Comparison of ENCODE assay signal across 16 cellular contexts in genomic region chr6:24901698-24902328, GRCh38. TPM values are rescaled to one million over a fixed set of nuclear protein-coding genes. Genes with fewer than 3 reads are reported as not detected.
DNase-seq lines count a peak whose midpoint lies in the region; ATAC-seq, FAIRE-seq and TF ChIP-seq lines count a peak whose summit lies in the region.
"Had no signal": no experiment of that assay in that cellular context is flagged by ENCODE, and none has a peak within 500 bp of the region (broad histone marks: within the 10 kb centered on the region; RNA-seq: fewer than 3 reads in every experiment).

No MANE protein-coding gene starts in this region.

- no peak overlapping the region for H3K56ac ChIP-seq in H1 (replicated peaks; ENCODE audit: insufficient read length, low read depth, low read length)

- H3K9ac ChIP-seq in OCI-LY1 (ENCODE audit: low read length) = no peak overlapping the region
- H3K9ac ChIP-seq in H1 (replicated peaks in 1 of 4; ENCODE audit: extremely low read depth in 1 of 4, low read depth in 3 of 4, low read length in 3 of 4) = no peak overlapping the region
- no peak overlapping the region for H3K9ac ChIP-seq in stomach smooth muscle (ENCODE audit: low read length in 2 of 2)

- H3K14ac ChIP-seq in H1 (ENCODE audit: insufficient read length) = no peak overlapping the region

- H2AFZ ChIP-seq in OCI-LY1 (ENCODE audit: low read length) (no peak overlapping the region), H1 (ENCODE audit: low read length) (no peak overlapping the region)

- no peak for FAIRE-seq in H1 (lab: Jason Lieb, UNC)
- FAIRE-seq: colon had no signal

- H4K5ac ChIP-seq in H1 (ENCODE audit: insufficient read length, low read depth, low read length) = no peak overlapping the region

- TF ChIP-seq CTCF in OCI-LY1 (IDR thresholded peaks at IDR 0.05; ENCODE audit: low read length) = no peak
- TF ChIP-seq CTCF in H1 (IDR thresholded peaks at IDR 0.05; ENCODE audit: control extremely low read depth in 1 of 3, insufficient read depth in 1 of 3, low read depth in 1 of 3, low read length in 3 of 3) = no peak

- no peak for DNase-seq in activated naive CD4-positive, alpha-beta T cell treated with anti-CD3 and anti-CD28 coated beads, Interleukin-2, amount 10 ng/mL, durations not matched to agents 7 days and 5 days
- DNase-seq in activated naive CD4-positive, alpha-beta T cell treated with anti-CD3 and anti-CD28 coated beads, Interleukin-2, amount 50 U/mL, for 16 hours = no peak
- DNase-seq in H1 (ENCODE audit: low read depth in 1 of 2, low spot score in 2 of 2) = no peak
- no peak for DNase-seq in hypothalamus (lab: John Stamatoyannopoulos, UW)
- DNase-seq in dedifferentiated amniotic fluid mesenchymal stem cell (ENCODE audit: extremely low spot score) = no peak
- DNase-seq: activated CD4-positive, alpha-beta T cell treated with anti-CD3 and anti-CD28 coated beads, Interleukin-2, amount 50 U/mL, for 4 hours; adrenal gland; OCI-M1; spleen; thyroid gland had no signal

- H4K8ac ChIP-seq in H1 (ENCODE audit: extremely low read depth, insufficient read depth, low read length) = no peak overlapping the region

- H3K4me1 Mint-ChIP-seq in activated naive CD4-positive, alpha-beta T cell treated with anti-CD3 and anti-CD28 coated beads, Interleukin-2, amount 10 ng/mL, durations not matched to agents 7 days and 5 days = peaks cover 95% of the 10 kb centered on the region

- H3K36me3 ChIP-seq in OCI-LY1 (ENCODE audit: insufficient read depth, low read length) (peaks cover 5% of the 10 kb centered on the region; the same call in 1 of the 2 replicates), H1 (ENCODE audit: control insufficient read depth in 2 of 4, insufficient read depth in 4 of 4, low read length in 3 of 4) (no peaks in the 10 kb centered on the region), stomach smooth muscle (ENCODE audit: control insufficient read depth in 2 of 2, insufficient read depth in 2 of 2, low read length in 2 of 2) (no peaks in the 10 kb centered on the region)
- H3K36me3 ChIP-seq: adrenal gland, esophagus muscularis mucosa, thyroid gland had no signal

- peak overlapping the region; percentile 2; the same call in 1 of the 2 replicates for H3K4me2 ChIP-seq in OCI-LY1 (ENCODE audit: low read length)
- no peak overlapping the region for H3K4me2 ChIP-seq in H1 (ENCODE audit: insufficient read depth in 1 of 2, low read depth in 2 of 2, low read length in 2 of 2)

- no peak for TF ChIP-seq EP300 in H1 (IDR thresholded peaks at IDR 0.05; ENCODE audit: borderline replicate concordance in 1 of 2, low read depth in 2 of 2, low read length in 2 of 2)

- H3K36me3 Mint-ChIP-seq in activated naive CD4-positive, alpha-beta T cell treated with anti-CD3 and anti-CD28 coated beads, Interleukin-2, amount 10 ng/mL, durations not matched to agents 7 days and 5 days = peaks cover 93% of the 10 kb centered on the region

- H3K4ac ChIP-seq in H1 (replicated peaks; ENCODE audit: insufficient read length, low read depth, low read length) = no peak overlapping the region

- H3K9me3 ChIP-seq in OCI-LY1 (ENCODE audit: low read length) = no peaks in the 10 kb centered on the region
- H3K9me3 ChIP-seq in H1 (ENCODE audit: insufficient read depth in 2 of 2, low read depth in 1 of 2, low read length in 1 of 2) = no peaks in the 10 kb centered on the region
- H3K9me3 ChIP-seq in stomach smooth muscle (ENCODE audit: control insufficient read depth in 2 of 2, low read length in 2 of 2) = peaks cover 2 to 4% of the 10 kb centered on the region in 2 donors
- H3K9me3 ChIP-seq: adrenal gland, spleen, thyroid gland had no signal

- H2BK20ac ChIP-seq in H1 (ENCODE audit: low read length) = no peak overlapping the region

- H2BK12ac ChIP-seq in H1 (ENCODE audit: low read depth, low read length) = no peak overlapping the region

- H3K79me1 ChIP-seq in H1 (ENCODE audit: low read depth, low read length) = no peaks in the 10 kb centered on the region

- no peaks in the 10 kb centered on the region for H3K23me2 ChIP-seq in H1 (ENCODE audit: low read depth, low read length)

- peak overlapping the region; percentile 83 for H3K27ac Mint-ChIP-seq in activated naive CD4-positive, alpha-beta T cell treated with anti-CD3 and anti-CD28 coated beads, Interleukin-2, amount 10 ng/mL, durations not matched to agents 7 days and 5 days

- H3K9me3 Mint-ChIP-seq in activated naive CD4-positive, alpha-beta T cell treated with anti-CD3 and anti-CD28 coated beads, Interleukin-2, amount 10 ng/mL, durations not matched to agents 7 days and 5 days = peaks cover 4% of the 10 kb centered on the region

- no peaks in the 10 kb centered on the region for H3F3A ChIP-seq in OCI-LY1 (ENCODE audit: insufficient read depth, low read length)

- no peaks in the 10 kb centered on the region for H3K27me3 Mint-ChIP-seq in activated naive CD4-positive, alpha-beta T cell treated with anti-CD3 and anti-CD28 coated beads, Interleukin-2, amount 10 ng/mL, durations not matched to agents 7 days and 5 days

- POLR2A ChIA-PET in H1 (lab: Charles Lee; ENCODE audit: partially characterized antibody) = interaction anchor here (0.8 kb wide), 1 partner anchor 72 kb away, joined by 6 read pairs; no protein-coding TSS in a partner anchor

- H2BK120ac ChIP-seq in H1 (replicated peaks; ENCODE audit: low read depth, low read length) = no peak overlapping the region

- no peak overlapping the region for H2BK5ac ChIP-seq in H1 (ENCODE audit: low read depth, low read length)

- no peak overlapping the region for H2BK15ac ChIP-seq in H1 (ENCODE audit: low read length)

- 96% methylated on average over 9 of the region's 9 CpGs; no CpG with 5 or more reads in 1 of the 2 experiments for WGBS in H1 (ENCODE audit: extremely low coverage in 1 of 2, insufficient coverage in 1 of 2, insufficient read length in 1 of 2, insufficient replicate concordance in 2 of 2, low coverage in 1 of 2, low lambda C conversion rate in 2 of 2, missing lambda C conversion rate in 1 of 2), 2 experiments

- H3K79me2 ChIP-seq in OCI-LY1 (ENCODE audit: insufficient read depth, low read length) (0 out of 2 replicates have a peak, but pooled peaks cover 1% of the 10 kb centered on the region), H1 (ENCODE audit: control insufficient read depth in 1 of 2, insufficient read depth in 2 of 2, low read length in 2 of 2) (0 out of 4 replicates have a peak, but pooled peaks cover 0 to 2% of the 10 kb centered on the region in 2 experiments)

- CTCF ChIA-PET in activated naive CD4-positive, alpha-beta T cell treated with anti-CD3 and anti-CD28 coated beads, Interleukin-2, amount 10 ng/mL, durations not matched to agents 7 days and 5 days (lab: Charles Lee) = interaction anchor here (0.6 to 4.4 kb wide), 4 partner anchors 17 to 89 kb away, joined by 3 to 24 read pairs (median 6); no protein-coding TSS in a partner anchor
- CTCF ChIA-PET in H1 (lab: Charles Lee; ENCODE audit: partially characterized antibody) = interaction anchor here (1.3 to 2.7 kb wide), 2 partner anchors 86 to 90 kb away, joined by 4 to 9 read pairs; no protein-coding TSS in a partner anchor

- ATAC-seq in HG03108 (IDR thresholded peaks at IDR 0.05; ENCODE audit: unreplicated experiment) = no peak

- 0 out of 2 replicates have a peak overlapping the region, but pooled peaks have one; percentile 4 for H3K18ac ChIP-seq in H1 (ENCODE audit: extremely low read depth, low read length)

- no peak overlapping the region for H2AK5ac ChIP-seq in H1 (ENCODE audit: low read depth, low read length)

- H4K20me1 ChIP-seq in OCI-LY1 (ENCODE audit: insufficient read depth, low read length) = no peaks in the 10 kb centered on the region
- no peaks in the 10 kb centered on the region for H4K20me1 ChIP-seq in H1 (replicated peaks in 1 of 2; ENCODE audit: control insufficient read depth in 1 of 2, insufficient read depth in 2 of 2, low read length in 2 of 2)

- peak overlapping the region; percentile 9 for H3K27ac ChIP-seq in OCI-LY1 (ENCODE audit: low read depth, low read length, poor library complexity, severe bottlenecking)
- no peak overlapping the region for H3K27ac ChIP-seq in H1 (ENCODE audit: low read depth, low read length)
- H3K27ac ChIP-seq in stomach smooth muscle (ENCODE audit: low read length) = peak overlapping the region; percentile 33
- H3K27ac ChIP-seq: esophagus muscularis mucosa, HL-60, thyroid gland had no signal

- H3K4me3 ChIP-seq in OCI-LY1 (ENCODE audit: low read depth, low read length, poor library complexity, severe bottlenecking) = no peak overlapping the region
- H3K4me3 ChIP-seq in H1 (ENCODE audit: extremely low read depth in 1 of 4, insufficient read depth in 2 of 4, low read depth in 3 of 4, low read length in 4 of 4) = no peak overlapping the region
- no peak overlapping the region for H3K4me3 ChIP-seq in stomach smooth muscle (ENCODE audit: low read length in 2 of 2)
- H3K4me3 ChIP-seq: adrenal gland, esophagus muscularis mucosa, spleen, thyroid gland had no signal

- H3K23ac ChIP-seq in H1 (ENCODE audit: insufficient read length) = no peak overlapping the region

- H4K91ac ChIP-seq in H1 (replicated peaks; ENCODE audit: insufficient read length, low read length) = no peak overlapping the region

- H3K9me2 ChIP-seq in OCI-LY1 (ENCODE audit: low read depth, low read length) = no peaks in the 10 kb centered on the region

- no peak for TF ChIP-seq POLR2A in H1 (IDR thresholded peaks at IDR 0.05; ENCODE audit: control extremely low read depth in 1 of 2, low read depth in 2 of 2, low read length in 2 of 2)

- peaks cover 39% of the 10 kb centered on the region for H3K4me1 ChIP-seq in OCI-LY1 (ENCODE audit: insufficient read depth, low read length, severe bottlenecking)
- peaks cover 4 to 6% (median 5%) of the 10 kb centered on the region in 4 experiments; a peak in 4 of 7 replicates for H3K4me1 ChIP-seq in H1 (replicated peaks in 1 of 4; ENCODE audit: control insufficient read depth in 3 of 4, insufficient read depth in 4 of 4, low read length in 3 of 4)
- H3K4me1 ChIP-seq in stomach smooth muscle (ENCODE audit: control insufficient read depth, insufficient read depth, low read length) = peaks cover 3% of the 10 kb centered on the region
- H3K4me1 ChIP-seq: esophagus muscularis mucosa, thyroid gland had no signal

- TF ChIP-seq RAD21 in H1 (IDR thresholded peaks at IDR 0.05 in 1 of 2, conservative IDR thresholded peaks at IDR 0.05 in 1 of 2; ENCODE audit: low read depth in 2 of 2, low read length in 2 of 2) = no peak

- peak overlapping the region; percentile 10 for H3K4me3 Mint-ChIP-seq in activated naive CD4-positive, alpha-beta T cell treated with anti-CD3 and anti-CD28 coated beads, Interleukin-2, amount 10 ng/mL, durations not matched to agents 7 days and 5 days

- H3K27me3 ChIP-seq in OCI-LY1 (ENCODE audit: insufficient read depth, low read length) = no peaks in the 10 kb centered on the region
- no peaks in the 10 kb centered on the region for H3K27me3 ChIP-seq in H1 (replicated peaks in 1 of 4; ENCODE audit: control insufficient read depth in 3 of 4, extremely low read depth in 1 of 4, insufficient read depth in 3 of 4, low read length in 3 of 4)
- H3K27me3 ChIP-seq in stomach smooth muscle (ENCODE audit: control insufficient read depth in 1 of 2, insufficient read depth in 2 of 2, low read length in 2 of 2) = no peaks in the 10 kb centered on the region
- H3K27me3 ChIP-seq: adrenal gland, esophagus muscularis mucosa, spleen, thyroid gland had no signal

RNA-seq across cellular contexts. Expression of gene RIPOR2, which starts 33.9 kb away (rescaled TPM):
- 44.5 and 45.6 TPM in 2 replicates for total RNA-seq in H1 (2021; fragmentation: NEBNext Ultra II Directional; extraction: Animal tissue kit (Norgen Biotek cat#: 25700))
- polyA plus RNA-seq in H1 (2011; rRNA removed) = 13.3 and 16.7 TPM in 2 replicates
- 21.7 TPM for polyA plus RNA-seq in H1 (2011; cell fraction: cytosol; rRNA removed)
- 19.6 TPM for polyA plus RNA-seq in H1 (2011; cell fraction: nucleus; rRNA removed)
- 21.1 to 34.2 TPM (median 29.2 TPM) in 4 replicates for polyA plus RNA-seq in H1 (2012, experiment 1 of 2)
- 9.9 TPM for polyA plus RNA-seq in H1 (2012, experiment 2 of 2)
- polyA plus RNA-seq in H1 (2013, experiment 1 of 2) = 22.5 TPM
- polyA plus RNA-seq in H1 (2013, experiment 2 of 2) = 22.1 TPM
- 43.9 and 57.0 TPM in 2 replicates for polyA minus RNA-seq in H1 (2011; rRNA and poly(A)+ RNA removed)
- polyA minus RNA-seq in H1 (2011; cell fraction: cytosol; rRNA and poly(A)+ RNA removed) = 17.9 TPM
- polyA minus RNA-seq in H1 (2011; cell fraction: nucleus; rRNA and poly(A)+ RNA removed) = 23.2 TPM
